In genomic region chr1:51744506-51745303, GRCh38 we compare ENCODE assay signal across 25 cellular contexts.
DNase-seq lines count a peak whose midpoint lies in the region; ATAC-seq, FAIRE-seq and TF ChIP-seq lines count a peak whose summit lies in the region.
"Had no signal": no experiment of that assay in that cellular context is flagged by ENCODE, and none has a peak within 500 bp of the region (broad histone marks: within the 10 kb centered on the region; RNA-seq: fewer than 3 reads in every experiment).

No MANE protein-coding gene starts in this region.

- H3K9me3 Mint-ChIP-seq in endodermal cell (no peaks in the 10 kb centered on the region), type B pancreatic cell (no peaks in the 10 kb centered on the region)
- H3K9me3 Mint-ChIP-seq in activated T-helper 17 cell treated with anti-CD3 and anti-CD28 coated beads, Interleukin-2, amount 50 U/mL, for 72 hours, result no peaks in the 10 kb centered on the region
- no peaks in the 10 kb centered on the region for H3K9me3 Mint-ChIP-seq in stimulated activated naive CD8-positive, alpha-beta T cell treated with anti-CD3 and anti-CD28 coated beads, Interleukin-15, amount 100 ng/mL, for 72 hours
- H3K9me3 Mint-ChIP-seq: activated CD4-positive, alpha-beta memory T cell treated with anti-CD3 and anti-CD28 coated beads, Interleukin-2, amount 10 ng/mL, durations not matched to agents 7 days and 5 days; natural killer cell treated with Interleukin-12 subunit alpha and Interleukin-12 subunit beta and Interleukin-15 and Interleukin-18, amount 100 ng/mL, for 72 hours had no signal

- peaks cover 23% of the 10 kb centered on the region for H3K36me3 ChIP-seq in endodermal cell (ENCODE audit: control insufficient read depth, insufficient read depth, low read length)
- H3K36me3 ChIP-seq: adrenal gland had no signal

- no peak overlapping the region for H3K4me3 Mint-ChIP-seq in endodermal cell
- no peak overlapping the region for H3K4me3 Mint-ChIP-seq in type B pancreatic cell
- no peak overlapping the region for H3K4me3 Mint-ChIP-seq in activated T-helper 17 cell treated with anti-CD3 and anti-CD28 coated beads, Interleukin-2, amount 50 U/mL, for 72 hours
- no peak overlapping the region for H3K4me3 Mint-ChIP-seq in stimulated activated naive CD8-positive, alpha-beta T cell treated with anti-CD3 and anti-CD28 coated beads, Interleukin-15, amount 100 ng/mL, for 72 hours
- H3K4me3 Mint-ChIP-seq: activated CD4-positive, alpha-beta memory T cell treated with anti-CD3 and anti-CD28 coated beads, Interleukin-2, amount 10 ng/mL, durations not matched to agents 7 days and 5 days; CD14-positive monocyte; natural killer cell treated with Interleukin-12 subunit alpha and Interleukin-12 subunit beta and Interleukin-15 and Interleukin-18, amount 100 ng/mL, for 72 hours had no signal

- H3K27ac ChIP-seq in endodermal cell (ENCODE audit: low read depth, low read length), result no peak overlapping the region
- H3K27ac ChIP-seq: adrenal gland, HL-60, left lung, sigmoid colon, stomach, tibial nerve had no signal

- DNase-seq in GM18507 (ENCODE audit: extremely low spot score, insufficient read length, low read depth) (no peak), NCI-H82 (lab: John Stamatoyannopoulos, UW) (peak; percentile 84), endodermal cell (no peak), type B pancreatic cell (ENCODE audit: extremely low spot score, unreplicated experiment) (no peak), NK-92 (lab: John Stamatoyannopoulos, UW; ENCODE audit: unreplicated experiment) (no peak)
- DNase-seq in stimulated activated naive CD8-positive, alpha-beta T cell treated with anti-CD3 and anti-CD28 coated beads, Interleukin-15, amount 100 ng/mL, for 72 hours, result no peak
- DNase-seq: activated CD4-positive, alpha-beta memory T cell treated with anti-CD3 and anti-CD28 coated beads, Interleukin-2, amount 10 ng/mL, durations not matched to agents 7 days and 5 days; activated gamma-delta T cell treated with Interleukin-2 at 50 U/mL for 16 hours; adrenal gland; cortex of kidney; H7; hypothalamus; left lung; NCI-H1092; NCI-H2029 treated with DMSO at 0.1 percent for 48 hours; NCI-H226; sigmoid colon; stomach; T-helper 9 cell had no signal

- H3K27me3 ChIP-seq in endodermal cell (ENCODE audit: control insufficient read depth, insufficient read depth, low read length, poor library complexity, severe bottlenecking), result no peaks in the 10 kb centered on the region
- H3K27me3 ChIP-seq: adrenal gland, left lung, sigmoid colon, stomach, tibial nerve had no signal

- peaks cover 1% of the 10 kb centered on the region for H3K27me3 Mint-ChIP-seq in endodermal cell (ENCODE audit: insufficient read depth)
- no peaks in the 10 kb centered on the region for H3K27me3 Mint-ChIP-seq in type B pancreatic cell
- H3K27me3 Mint-ChIP-seq in activated T-helper 17 cell treated with anti-CD3 and anti-CD28 coated beads, Interleukin-2, amount 50 U/mL, for 72 hours, result no peaks in the 10 kb centered on the region
- no peaks in the 10 kb centered on the region for H3K27me3 Mint-ChIP-seq in stimulated activated naive CD8-positive, alpha-beta T cell treated with anti-CD3 and anti-CD28 coated beads, Interleukin-15, amount 100 ng/mL, for 72 hours
- H3K27me3 Mint-ChIP-seq: activated CD4-positive, alpha-beta memory T cell treated with anti-CD3 and anti-CD28 coated beads, Interleukin-2, amount 10 ng/mL, durations not matched to agents 7 days and 5 days; natural killer cell treated with Interleukin-12 subunit alpha and Interleukin-12 subunit beta and Interleukin-15 and Interleukin-18, amount 100 ng/mL, for 72 hours had no signal

- H3K36me3 Mint-ChIP-seq in endodermal cell (ENCODE audit: low read depth) (peaks cover 25% of the 10 kb centered on the region), type B pancreatic cell (peaks cover 13% of the 10 kb centered on the region)
- peaks cover 29% of the 10 kb centered on the region for H3K36me3 Mint-ChIP-seq in activated T-helper 17 cell treated with anti-CD3 and anti-CD28 coated beads, Interleukin-2, amount 50 U/mL, for 72 hours (ENCODE audit: low read depth)
- H3K36me3 Mint-ChIP-seq: natural killer cell treated with Interleukin-12 subunit alpha and Interleukin-12 subunit beta and Interleukin-15 and Interleukin-18, amount 100 ng/mL, for 72 hours had no signal

- peak overlapping the region; percentile 25; the same call in 1 of the 2 replicates for H3K4me3 ChIP-seq in GM08714 (ENCODE audit: low read length)
- no peak overlapping the region for H3K4me3 ChIP-seq in endodermal cell (ENCODE audit: low read length)
- H3K4me3 ChIP-seq: adrenal gland, left lung, sigmoid colon, stomach, tibial nerve had no signal

- FAIRE-seq in GM18507 (lab: Jason Lieb, UNC), result peak; percentile 59

- no peak overlapping the region for H3K9ac ChIP-seq in endodermal cell (ENCODE audit: extremely low read depth, low read length, poor library complexity, severe bottlenecking)

- H3K27ac Mint-ChIP-seq in endodermal cell (peak overlapping the region; percentile 2), type B pancreatic cell (no peak overlapping the region)
- no peak overlapping the region for H3K27ac Mint-ChIP-seq in activated T-helper 17 cell treated with anti-CD3 and anti-CD28 coated beads, Interleukin-2, amount 50 U/mL, for 72 hours
- H3K27ac Mint-ChIP-seq in stimulated activated naive CD8-positive, alpha-beta T cell treated with anti-CD3 and anti-CD28 coated beads, Interleukin-15, amount 100 ng/mL, for 72 hours, result no peak overlapping the region
- H3K27ac Mint-ChIP-seq: activated CD4-positive, alpha-beta memory T cell treated with anti-CD3 and anti-CD28 coated beads, Interleukin-2, amount 10 ng/mL, durations not matched to agents 7 days and 5 days; natural killer cell treated with Interleukin-12 subunit alpha and Interleukin-12 subunit beta and Interleukin-15 and Interleukin-18, amount 100 ng/mL, for 72 hours had no signal

- no peaks in the 10 kb centered on the region for H3K4me1 ChIP-seq in endodermal cell (ENCODE audit: control insufficient read depth, insufficient read depth, low read length)
- H3K4me1 ChIP-seq: adrenal gland had no signal

- WGBS in endodermal cell (ENCODE audit: insufficient coverage in 1 of 2, insufficient read length in 1 of 2), 2 experiments, result 88 to 94% methylated on average over 2 to 4 of the region's 4 CpGs

- no peak for TF ChIP-seq CTCF in endodermal cell (conservative IDR thresholded peaks at IDR 0.05)
- TF ChIP-seq CTCF in type B pancreatic cell (conservative IDR thresholded peaks at IDR 0.05), result no peak

- H3K4me1 Mint-ChIP-seq in endodermal cell, result peaks cover 13% of the 10 kb centered on the region
- peaks cover 14% of the 10 kb centered on the region for H3K4me1 Mint-ChIP-seq in type B pancreatic cell (ENCODE audit: unreplicated experiment)
- peaks cover 14% of the 10 kb centered on the region for H3K4me1 Mint-ChIP-seq in activated T-helper 17 cell treated with anti-CD3 and anti-CD28 coated beads, Interleukin-2, amount 50 U/mL, for 72 hours
- H3K4me1 Mint-ChIP-seq in stimulated activated naive CD8-positive, alpha-beta T cell treated with anti-CD3 and anti-CD28 coated beads, Interleukin-15, amount 100 ng/mL, for 72 hours, result peaks cover 19% of the 10 kb centered on the region

- no peaks in the 10 kb centered on the region for H3K9me3 ChIP-seq in endodermal cell (ENCODE audit: control insufficient read depth, low read length)
- H3K9me3 ChIP-seq: adrenal gland, left lung, sigmoid colon, stomach, tibial nerve had no signal

- no peak for ATAC-seq in activated T-helper 17 cell treated with anti-CD3 and anti-CD28 coated beads, Interleukin-2, amount 50 U/mL, for 72 hours (replicated peaks)
- ATAC-seq in stimulated activated naive CD8-positive, alpha-beta T cell treated with anti-CD3 and anti-CD28 coated beads, Interleukin-15, amount 100 ng/mL, for 72 hours, result no peak
- ATAC-seq: left lung; natural killer cell treated with Interleukin-12 subunit alpha and Interleukin-12 subunit beta and Interleukin-15 and Interleukin-18, amount 100 ng/mL, for 72 hours had no signal
